ENCODE assay signal across 10 cellular contexts in the genomic region with DNA sequence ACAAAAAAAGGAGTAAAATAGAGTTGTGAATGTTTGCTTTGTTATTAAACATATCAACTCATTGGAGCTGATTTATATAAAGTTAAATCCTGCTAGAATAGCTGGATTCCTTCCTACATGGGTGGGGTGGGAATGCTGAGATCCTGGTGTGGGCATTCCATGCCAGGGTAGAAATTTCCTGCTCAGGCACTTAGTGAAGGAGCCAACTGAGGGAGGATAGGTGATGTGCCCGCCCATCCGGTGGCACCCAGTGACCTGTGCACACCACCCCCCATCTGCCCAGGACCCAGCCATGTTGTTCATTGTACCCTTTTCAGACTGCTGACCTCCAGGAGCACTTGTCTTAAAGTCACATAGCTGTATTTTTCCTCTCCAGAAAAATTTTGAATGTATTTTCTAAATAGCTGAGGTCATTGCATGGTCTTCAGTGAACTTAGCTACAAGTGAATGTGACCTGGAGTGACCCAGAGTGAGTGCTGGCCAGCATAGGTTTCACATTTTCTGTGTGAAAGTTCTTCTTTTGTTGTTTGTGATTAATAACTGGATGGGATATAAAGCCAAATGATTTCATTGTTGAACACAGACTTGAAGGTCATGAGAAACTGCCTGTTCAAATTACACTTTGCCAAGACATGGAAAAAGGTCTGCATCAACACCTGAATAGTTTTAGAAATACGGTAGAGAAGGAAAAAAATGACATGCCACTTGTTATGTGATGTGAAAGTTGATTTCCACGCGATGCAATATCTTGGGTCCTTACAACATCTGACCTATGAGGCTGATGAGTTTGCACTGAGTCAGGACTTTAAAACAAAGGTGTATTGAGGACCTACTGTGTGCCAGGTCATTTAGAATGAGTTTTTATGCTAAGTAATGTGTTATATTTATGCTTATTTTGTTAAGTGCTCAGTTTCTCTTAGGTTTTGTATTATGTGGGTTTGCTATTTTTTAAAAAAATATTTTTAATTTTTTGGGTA.
DNase-seq lines count a peak whose midpoint lies in the region; ATAC-seq and TF ChIP-seq lines count a peak whose summit lies in the region.
"Had no signal": no experiment of that assay in that cellular context is flagged by ENCODE, and none has a peak within 500 bp of the region (broad histone marks: within the 10 kb centered on the region; RNA-seq: fewer than 3 reads in every experiment).

No MANE protein-coding gene starts in this region.

- H3K9ac ChIP-seq in liver (ENCODE audit: low read depth in 1 of 2, low read length in 2 of 2), result no peak overlapping the region

- H3K4me3 ChIP-seq in liver (ENCODE audit: low read depth in 1 of 3, low read length in 3 of 3) (no peak overlapping the region), tibial artery (no peak overlapping the region)

- H3K4me1 ChIP-seq in liver (ENCODE audit: control insufficient read depth in 4 of 4, insufficient read depth in 4 of 4, low read length in 3 of 4) (peaks cover 0 to 9% (median 3%) of the 10 kb centered on the region in 4 donors), tibial artery (peaks cover 0 to 68% (median 29%) of the 10 kb centered on the region in 4 donors)

- peak; percentile 10 to 31 for TF ChIP-seq RAD21 in liver (IDR thresholded peaks at IDR 0.05)

- H3K9me3 Mint-ChIP-seq in activated naive CD4-positive, alpha-beta T cell treated with anti-CD3 and anti-CD28 coated beads for 36 hours, result no peaks in the 10 kb centered on the region
- H3K9me3 Mint-ChIP-seq in chondrocyte (ENCODE audit: low read depth), result no peaks in the 10 kb centered on the region

- H3K27ac Mint-ChIP-seq in activated naive CD4-positive, alpha-beta T cell treated with anti-CD3 and anti-CD28 coated beads for 36 hours, result peak overlapping the region; percentile 41
- H3K27ac Mint-ChIP-seq in chondrocyte (ENCODE audit: unreplicated experiment), result peak overlapping the region; percentile 75

- intact Hi-C loops in activated naive CD4-positive, alpha-beta T cell treated with anti-CD3 and anti-CD28 coated beads for 36 hours (cut with micrococcal nuclease), result no loop called here
- intact Hi-C loops in tibial artery (cut with DNase I; ENCODE audit: low total_unique reads), result no loop called here

- H3K4me3 Mint-ChIP-seq in activated naive CD4-positive, alpha-beta T cell treated with anti-CD3 and anti-CD28 coated beads for 36 hours, result no peak overlapping the region
- H3K4me3 Mint-ChIP-seq in chondrocyte (ENCODE audit: unreplicated experiment), result no peak overlapping the region

- H3K36me3 Mint-ChIP-seq in activated naive CD4-positive, alpha-beta T cell treated with anti-CD3 and anti-CD28 coated beads for 36 hours (ENCODE audit: low read depth), result peaks cover 5% of the 10 kb centered on the region
- H3K36me3 Mint-ChIP-seq in chondrocyte (ENCODE audit: low read depth), result no peaks in the 10 kb centered on the region

- H3K27ac ChIP-seq in liver (ENCODE audit: low read depth in 1 of 2, low read length in 2 of 2), result peak overlapping the region in 1 of 2 donors; percentile 14
- H3K27ac ChIP-seq in tibial artery, result peak overlapping the region; percentile 44 to 47

- H3K36me3 ChIP-seq in liver (ENCODE audit: control insufficient read depth in 4 of 4, insufficient read depth in 3 of 4, low read depth in 1 of 4, low read length in 3 of 4) (no peaks in the 10 kb centered on the region), tibial artery (no peaks in the 10 kb centered on the region)

- 57% methylated on average over 5 of the region's 5 CpGs for WGBS in liver

- no peaks in the 10 kb centered on the region for H3K9me3 ChIP-seq in liver (ENCODE audit: control insufficient read depth in 4 of 4, low read length in 3 of 4)
- no peaks in the 10 kb centered on the region for H3K9me3 ChIP-seq in tibial artery

- no peaks in the 10 kb centered on the region for H3K27me3 ChIP-seq in liver (ENCODE audit: control insufficient read depth in 4 of 4, insufficient read depth in 4 of 4, low read length in 3 of 4)
- H3K27me3 ChIP-seq in tibial artery, result no peaks in the 10 kb centered on the region

- no peak for TF ChIP-seq CTCF in chondrocyte (IDR thresholded peaks at IDR 0.05)
- no peak for TF ChIP-seq CTCF in liver (IDR thresholded peaks at IDR 0.05; ENCODE audit: low read depth, low read length, missing input control)
- no peak for TF ChIP-seq CTCF in tibial artery (IDR thresholded peaks at IDR 0.05)

- DNase-seq in activated naive CD4-positive, alpha-beta T cell treated with anti-CD3 and anti-CD28 coated beads for 36 hours, result no peak
- no peak for DNase-seq in activated naive CD4-positive, alpha-beta T cell treated with anti-CD3 and anti-CD28 coated beads, Interleukin-2, amount 50 U/mL, for 16 hours
- DNase-seq in chondrocyte (ENCODE audit: low spot score), result no peak
- no peak for DNase-seq in tibial artery
- DNase-seq in ureter (ENCODE audit: low spot score), result no peak
- DNase-seq: NCI-H524 treated with DMSO at 0.1 percent for 48 hours; stimulated activated CD8-positive, alpha-beta memory T cell treated with anti-CD3 and anti-CD28 coated beads, Interleukin-4, amount 100 ng/mL, for 48 hours had no signal

- ATAC-seq in HG03520 (IDR thresholded peaks at IDR 0.05; ENCODE audit: unreplicated experiment) (no peak), GM18873 (IDR thresholded peaks at IDR 0.05; ENCODE audit: low FRiP score, unreplicated experiment) (no peak)

- peaks cover 58% of the 10 kb centered on the region for H3K4me1 Mint-ChIP-seq in activated naive CD4-positive, alpha-beta T cell treated with anti-CD3 and anti-CD28 coated beads for 36 hours (ENCODE audit: low read depth)
- peaks cover 52% of the 10 kb centered on the region for H3K4me1 Mint-ChIP-seq in chondrocyte (ENCODE audit: low read depth)

- CTCF ChIA-PET in activated naive CD4-positive, alpha-beta T cell treated with anti-CD3 and anti-CD28 coated beads for 36 hours (lab: Charles Lee), result no interaction called here

- H3K27me3 Mint-ChIP-seq in activated naive CD4-positive, alpha-beta T cell treated with anti-CD3 and anti-CD28 coated beads for 36 hours (ENCODE audit: low read depth), result no peaks in the 10 kb centered on the region
- no peaks in the 10 kb centered on the region for H3K27me3 Mint-ChIP-seq in chondrocyte (ENCODE audit: low read depth)

TF ChIP-seq in liver, 16 proteins besides CTCF, POLR2A, EP300 and RAD21:
- TF ChIP-seq RXRA (IDR thresholded peaks at IDR 0.05) (peak; percentile 80 to 87), YY1 (IDR thresholded peaks at IDR 0.05) (no peak), SP1 (IDR thresholded peaks at IDR 0.05) (peak; percentile 45), JUND (IDR thresholded peaks at IDR 0.05) (peak; percentile 17 to 47), NR2F2 (IDR thresholded peaks at IDR 0.05) (peak; percentile 84)
